8 cellular contexts compared by ENCODE assay signal in the genomic region with DNA sequence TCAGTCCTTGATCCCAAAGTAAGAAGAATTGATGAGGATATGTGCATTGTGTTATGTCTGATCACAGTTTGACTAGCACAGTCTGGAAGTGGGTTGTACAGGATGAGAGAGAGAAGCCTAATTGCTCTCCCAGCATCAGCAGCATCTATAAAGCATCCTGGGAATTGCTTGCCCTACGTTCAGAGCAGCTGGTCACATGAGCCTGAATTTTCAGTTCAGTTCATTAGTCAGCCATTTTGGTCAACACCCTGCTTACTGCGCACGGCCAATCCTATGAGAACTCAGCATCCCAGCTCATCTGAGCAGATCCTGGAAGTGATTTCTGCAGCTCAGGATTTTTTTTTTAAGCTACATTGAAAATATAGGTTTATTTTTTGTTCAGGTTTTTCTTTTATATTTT. TPM values are rescaled to one million over a fixed set of nuclear protein-coding genes. Genes with fewer than 3 reads are reported as not detected.
DNase-seq lines count a peak whose midpoint lies in the region; ATAC-seq, FAIRE-seq and TF ChIP-seq lines count a peak whose summit lies in the region.

A gene with protein sequence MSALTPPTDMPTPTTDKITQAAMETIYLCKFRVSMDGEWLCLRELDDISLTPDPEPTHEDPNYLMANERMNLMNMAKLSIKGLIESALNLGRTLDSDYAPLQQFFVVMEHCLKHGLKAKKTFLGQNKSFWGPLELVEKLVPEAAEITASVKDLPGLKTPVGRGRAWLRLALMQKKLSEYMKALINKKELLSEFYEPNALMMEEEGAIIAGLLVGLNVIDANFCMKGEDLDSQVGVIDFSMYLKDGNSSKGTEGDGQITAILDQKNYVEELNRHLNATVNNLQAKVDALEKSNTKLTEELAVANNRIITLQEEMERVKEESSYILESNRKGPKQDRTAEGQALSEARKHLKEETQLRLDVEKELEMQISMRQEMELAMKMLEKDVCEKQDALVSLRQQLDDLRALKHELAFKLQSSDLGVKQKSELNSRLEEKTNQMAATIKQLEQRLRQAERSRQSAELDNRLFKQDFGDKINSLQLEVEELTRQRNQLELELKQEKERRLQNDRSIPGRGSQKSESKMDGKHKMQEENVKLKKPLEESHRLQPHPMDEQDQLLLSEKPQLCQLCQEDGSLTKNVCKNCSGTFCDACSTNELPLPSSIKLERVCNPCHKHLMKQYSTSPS (plus strand): TSS at position 218 of the 400 bp plus-strand sequence. CDS start 610 bp downstream, outside the sequence.

- H3K9ac ChIP-seq in K562 (ENCODE audit: insufficient read depth in 1 of 2, low read depth in 2 of 2, low read length in 2 of 2) (peak within 1 kb of the TSS in 1 of 2 experiments; percentile 3; a peak in 1 of 4 replicates), iPS-20b (ENCODE audit: low read depth, low read length) (peak within 1 kb of the TSS; percentile 52; the same call in 1 of the 2 replicates)

- H3K9me3 ChIP-seq in K562 (replicated peaks; ENCODE audit: control insufficient read depth, insufficient read depth, low read depth, low read length) = no peaks in the 10 kb centered on the region
- no peaks in the 10 kb centered on the region for H3K9me3 ChIP-seq in iPS-20b (ENCODE audit: insufficient read depth, low read depth, low read length)

- POLR2A ChIA-PET in K562 (lab: Yijun Ruan, JAX) = interaction anchor here (0.8 to 1.3 kb wide), 4 partner anchors 10 to 28 kb away, joined by 3 to 7 read pairs (median 4); no protein-coding TSS in a partner anchor

- H3K36me3 ChIP-seq in K562 (ENCODE audit: control insufficient read depth, insufficient read depth, low read length) (no peaks in the 10 kb centered on the region), iPS-20b (ENCODE audit: insufficient read depth, low read depth, low read length) (no peaks in the 10 kb centered on the region)

- ATAC-seq in K562 (peak; percentile 63), sciatic nerve (peak; percentile 99), GM21737 (IDR thresholded peaks at IDR 0.05; ENCODE audit: unreplicated experiment) (no peak)
- ATAC-seq in activated CD4-positive, CD25-positive, alpha-beta regulatory T cell treated with anti-CD3 and anti-CD28 coated beads, Interleukin-2, amount 50 U/mL, for 24 hours = no peak

- TF ChIP-seq EP300 in K562 (IDR thresholded peaks at IDR 0.05; ENCODE audit: low read length) = no peak

- peak within 1 kb of the TSS; percentile 12; the same call in 2 of the 3 replicates for H3K27ac ChIP-seq in K562 (ENCODE audit: extremely low read depth, low read depth, low read length)
- no peak within 1 kb of the TSS for H3K27ac ChIP-seq in iPS-20b (ENCODE audit: low read length)

- H3K9me1 ChIP-seq in K562 (ENCODE audit: control insufficient read depth, insufficient read depth, low read length) = no peaks in the 10 kb centered on the region

- intact Hi-C loops in K562 (cut with micrococcal nuclease) = no loop called here
- intact Hi-C loops in sciatic nerve (cut with DNase I) = no loop called here

- 22% methylated on average over 3 of the region's 3 CpGs for WGBS in K562 (ENCODE audit: insufficient coverage, low coverage, missing lambda C conversion rate)

- no peak for TF ChIP-seq RAD21 in K562 (CRISPR knock-in tag; conservative IDR thresholded peaks at IDR 0.05 in 1 of 2, IDR thresholded peaks at IDR 0.05 in 1 of 2)

- TF ChIP-seq POLR2A in GM12891 (IDR thresholded peaks at IDR 0.05; ENCODE audit: low read depth, low read length) (no peak), K562 (conservative IDR thresholded peaks at IDR 0.05) (no peak)

- no peaks in the 10 kb centered on the region for H3K79me2 ChIP-seq in K562 (ENCODE audit: control insufficient read depth, insufficient read depth, low read length)

- no peak within 1 kb of the TSS for H3K4me3 ChIP-seq in K562
- H3K4me3 ChIP-seq in iPS-20b (ENCODE audit: low read length) = no peak within 1 kb of the TSS

- no TSS peak for BruUV-seq in K562 (replicated peaks; lab: Mats Ljungman, UMichigan)

- no peaks in the 10 kb centered on the region for H4K20me1 ChIP-seq in K562 (replicated peaks; ENCODE audit: control insufficient read depth, insufficient read depth, low read length)

- H3K4me1 ChIP-seq in K562 (replicated peaks in 1 of 2; ENCODE audit: control insufficient read depth in 2 of 2, insufficient read depth in 2 of 2, low read length in 2 of 2) (peaks cover 0 to 17% of the 10 kb centered on the region in 2 experiments; a peak in 3 of 5 replicates), iPS-20b (ENCODE audit: insufficient read depth, low read length) (peaks cover 10% of the 10 kb centered on the region; the same call in 1 of the 2 replicates)

- no peak for TF ChIP-seq CTCF in K562 (IDR thresholded peaks at IDR 0.05 in 2 of 3, conservative IDR thresholded peaks at IDR 0.05 in 1 of 3; ENCODE audit: insufficient read depth in 2 of 3, low read depth in 1 of 3, low read length in 3 of 3)

- CTCF ChIA-PET in K562 (lab: Yijun Ruan, JAX; ENCODE audit: low intra/inter-chr PET ratio) = no interaction called here

- DNase-seq in GM12891 (ENCODE audit: insufficient read length, low spot score) (no peak), NCI-H446 treated with DMSO at 0.1 percent for 48 hours (lab: John Stamatoyannopoulos, UW) (peak; percentile 89), K562 (ENCODE audit: extremely low read depth in 1 of 4, low spot score in 3 of 4) (peak in 1 of 4 experiments; percentile 30), sciatic nerve (ENCODE audit: low spot score) (no peak)
- no peak for DNase-seq in stimulated activated naive CD4-positive, alpha-beta T cell treated with Interleukin-2 at 50 U/mL for 16 hours (lab: John Stamatoyannopoulos, UW)

- FAIRE-seq in GM12891 (lab: Jason Lieb, UNC) = peak; percentile 65
- no peak for FAIRE-seq in K562 (lab: Jason Lieb, UNC)

- no peaks in the 10 kb centered on the region for H3K27me3 ChIP-seq in K562 (ENCODE audit: control insufficient read depth in 2 of 2, insufficient read depth in 2 of 2, low read length in 2 of 2)
- H3K27me3 ChIP-seq in iPS-20b (ENCODE audit: insufficient read depth, low read length) = no peaks in the 10 kb centered on the region

- in situ Hi-C loops in K562 (cut with MboI) = no loop called here

- peak within 1 kb of the TSS; percentile 3; the same call in 1 of the 2 replicates for H2AFZ ChIP-seq in K562 (ENCODE audit: low read depth, low read length)

- peak within 1 kb of the TSS; percentile 61 for H3K4me2 ChIP-seq in K562 (ENCODE audit: insufficient read depth, low read length)

TF ChIP-seq in GM12891, 5 proteins besides CTCF, POLR2A, EP300 and RAD21:
- TF ChIP-seq POLR2AphosphoS5 (IDR thresholded peaks at IDR 0.05; ENCODE audit: low read depth, low read length) (no peak), TAF1 (IDR thresholded peaks at IDR 0.05; ENCODE audit: low read depth, low read length) (no peak)

TF ChIP-seq in K562, 482 proteins besides CTCF, POLR2A, EP300 and RAD21 (continues in another document):
- TF ChIP-seq HDGF (IDR thresholded peaks at IDR 0.05) (no peak), POLR3A (IDR thresholded peaks at IDR 0.05; ENCODE audit: borderline replicate concordance, extremely low read depth, insufficient read depth, insufficient read length) (no peak), BRD4 (IDR thresholded peaks at IDR 0.05) (no peak), ZFPM2 (CRISPR knock-in tag; IDR thresholded peaks at IDR 0.05) (no peak), POLR2H (tag; IDR thresholded peaks at IDR 0.05; ENCODE audit: low read depth) (no peak), SAFB2 (IDR thresholded peaks at IDR 0.05; ENCODE audit: borderline replicate concordance, low read depth, low read length, severe bottlenecking) (no peak), NR2C1 (IDR thresholded peaks at IDR 0.05) (no peak), NR2C1 (tag; IDR thresholded peaks at IDR 0.05) (no peak), KLF13 (tag; IDR thresholded peaks at IDR 0.05; ENCODE audit: borderline replicate concordance, low read depth) (no peak), BCL6 (CRISPR knock-in tag; IDR thresholded peaks at IDR 0.05) (no peak), POU5F1 (IDR thresholded peaks at IDR 0.05; ENCODE audit: borderline replicate concordance, low read depth, low read length, partially characterized antibody) (no peak)
- TF ChIP-seq, protein P1, sequence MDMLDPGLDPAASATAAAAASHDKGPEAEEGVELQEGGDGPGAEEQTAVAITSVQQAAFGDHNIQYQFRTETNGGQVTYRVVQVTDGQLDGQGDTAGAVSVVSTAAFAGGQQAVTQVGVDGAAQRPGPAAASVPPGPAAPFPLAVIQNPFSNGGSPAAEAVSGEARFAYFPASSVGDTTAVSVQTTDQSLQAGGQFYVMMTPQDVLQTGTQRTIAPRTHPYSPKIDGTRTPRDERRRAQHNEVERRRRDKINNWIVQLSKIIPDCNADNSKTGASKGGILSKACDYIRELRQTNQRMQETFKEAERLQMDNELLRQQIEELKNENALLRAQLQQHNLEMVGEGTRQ (CRISPR knock-in tag; IDR thresholded peaks at IDR 0.05) = peak; percentile 48

RNA-seq across cellular contexts. Expression of the gene that starts here (rescaled TPM):
- 8.8 TPM for polyA plus RNA-seq in GM12891 (2012; ENCODE audit: low read depth, missing spikeins)
- 17.6 and 69.3 TPM in 2 replicates for total RNA-seq in K562 (2011; cell fraction: chromatin; rRNA removed; ENCODE audit: low replicate concordance)
- 10.0 and 18.6 TPM in 2 replicates for total RNA-seq in K562 (2011; cell fraction: nucleolus; rRNA removed)
- total RNA-seq in K562 (2011; cell fraction: nucleoplasm; rRNA removed) = 28.0 and 44.3 TPM in 2 replicates
- 20.0 and 22.2 TPM in 2 replicates for total RNA-seq in K562 (2014; rRNA removed)
- 28.1 and 30.8 TPM in 2 replicates for total RNA-seq in K562 (2014; rRNA removed; fragmentation: Illumina TruSeq; extraction: Trizol)
- total RNA-seq in K562 (2015; rRNA removed; fragmentation: Illumina TruSeq; extraction: Trizol) = 25.0 and 25.3 TPM in 2 replicates
- total RNA-seq in K562 (2021) = 24.0 and 31.1 TPM in 2 replicates
- polyA plus RNA-seq in K562 (2011; rRNA removed) = 18.2 and 21.5 TPM in 2 replicates
- polyA plus RNA-seq in K562 (2011; cell fraction: cytosol; rRNA removed) = 4.5 and 4.7 TPM in 2 replicates
- polyA plus RNA-seq in K562 (2011; cell fraction: nucleus; rRNA removed) = 28.3 and 29.4 TPM in 2 replicates
- 11.2 and 23.7 TPM in 2 replicates for polyA plus RNA-seq in K562 (2012)
- polyA plus RNA-seq in K562 (2014; fragmentation: Illumina TruSeq; extraction: Trizol) = 16.0 and 18.6 TPM in 2 replicates
- polyA plus RNA-seq in K562 (2014; fragmentation: Nextera tagmentation; extraction: Ambion mirVana) = 1 to 10 TPM; 4.2 to 4.5 TPM
- 15.1 and 15.4 TPM in 2 replicates for polyA plus RNA-seq in K562 (2014; rRNA removed)
- polyA minus RNA-seq in K562 (2011; rRNA and poly(A)+ RNA removed) = 19.9 and 21.8 TPM in 2 replicates
- 9.9 and 16.1 TPM in 2 replicates for polyA minus RNA-seq in K562 (2011; cell fraction: cytosol; rRNA and poly(A)+ RNA removed)
- polyA minus RNA-seq in K562 (2011; cell fraction: nucleus; rRNA and poly(A)+ RNA removed) = 13.6 and 17.3 TPM in 2 replicates
- 109 TPM for total RNA-seq in sciatic nerve

Comparison
In these comparisons a context has a peak if more than half of its experiments do, and no peak if none do; other contexts are left out.
1. ATAC-seq: peak in K562 (single experiment) and sciatic nerve (single experiment); none in GM21737 (single experiment) and activated CD4-positive, CD25-positive, alpha-beta regulatory T cell treated with anti-CD3 and anti-CD28 coated beads, Interleukin-2, amount 50 U/mL, for 24 hours (0 of 2).